In the genomic region with DNA sequence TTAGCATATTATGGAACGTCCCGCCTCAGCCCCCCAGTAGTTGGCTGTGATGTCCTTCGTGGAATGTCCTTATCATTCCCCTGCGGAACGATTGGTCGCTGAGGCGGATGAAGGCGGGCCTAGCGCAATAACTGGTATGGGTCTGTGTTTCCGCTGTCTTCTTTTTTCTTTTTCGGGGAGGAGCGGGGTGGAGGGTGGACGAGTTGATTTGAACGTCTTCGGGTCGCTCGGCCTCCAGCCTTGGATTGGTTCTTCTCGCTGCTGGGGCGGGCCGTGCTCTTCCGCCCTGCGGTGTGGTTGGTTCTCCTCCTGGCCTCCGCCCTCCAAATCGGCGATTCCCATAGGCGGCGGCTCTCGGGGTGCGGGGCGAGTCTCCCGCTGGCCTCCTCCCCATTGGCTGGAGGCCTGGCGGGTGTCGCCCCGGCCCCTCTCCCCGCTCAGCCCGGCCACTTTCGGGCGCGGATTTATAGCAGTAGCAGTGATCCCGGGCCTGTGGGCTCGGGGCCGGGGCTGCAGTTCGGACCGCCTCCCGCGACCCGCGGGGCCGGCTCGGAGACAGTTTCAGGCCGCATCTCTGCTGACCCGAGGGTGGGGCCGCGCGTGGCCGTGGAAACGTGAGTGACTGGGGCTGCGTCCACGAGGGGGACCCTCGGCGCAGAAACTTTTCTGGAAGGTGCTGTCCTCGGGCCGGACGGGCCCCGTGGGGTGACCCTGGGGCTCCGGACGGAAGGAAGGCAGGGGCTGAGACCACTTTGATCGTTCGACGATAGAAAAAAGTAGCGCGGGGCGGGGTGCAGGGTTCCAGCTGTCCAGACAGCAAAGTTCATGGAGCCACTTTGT, we compare ENCODE assay signal across 8 cellular contexts.
DNase-seq lines count a peak whose midpoint lies in the region; ATAC-seq and TF ChIP-seq lines count a peak whose summit lies in the region.

No MANE protein-coding gene starts in this region.

- DNase-seq in AG09319 (ENCODE audit: extremely low read depth, low read depth) (peak; percentile 99), NCI-H226 (peak; percentile 100), inferior parietal cortex (ENCODE audit: extremely low spot score) (peak; percentile 99), smooth muscle cell of the brain vasculature (ENCODE audit: low read depth, low spot score) (peak; percentile 98)
- peak; percentile 89 to 99 (median 95) for DNase-seq in activated CD4-positive, CD25-positive, alpha-beta regulatory T cell (lab: John Stamatoyannopoulos, UW)
- peak; percentile 99 for DNase-seq in central memory CD4-positive, alpha-beta T cell

- ATAC-seq in GM19023 (IDR thresholded peaks at IDR 0.05; ENCODE audit: unreplicated experiment) (peak; percentile 56), HG03280 (IDR thresholded peaks at IDR 0.05; ENCODE audit: unreplicated experiment) (peak; percentile 60)

- TF ChIP-seq CTCF in AG09319 (IDR thresholded peaks at IDR 0.05; ENCODE audit: low read depth, low read length) = peak; percentile 26

Comparison
In these comparisons a context has a peak if more than half of its experiments do, and no peak if none do; other contexts are left out.
1. Peak in every context shown above with its lines: DNase-seq and ATAC-seq.